ENCODE assay signal across 1 cellular context in genomic region chr1:20367626-20368025, GRCh38.
TF ChIP-seq lines count a peak whose summit lies in the region.

No MANE protein-coding gene starts in this region.

TF ChIP-seq in GM23338, 12 proteins besides CTCF, POLR2A, EP300 and RAD21 (continued from another document):
- TF ChIP-seq ZNF462 (CRISPR knock-in tag; IDR thresholded peaks at IDR 0.05) = no peak
